Comparison of ENCODE assay signal across 19 cellular contexts in the genomic region with DNA sequence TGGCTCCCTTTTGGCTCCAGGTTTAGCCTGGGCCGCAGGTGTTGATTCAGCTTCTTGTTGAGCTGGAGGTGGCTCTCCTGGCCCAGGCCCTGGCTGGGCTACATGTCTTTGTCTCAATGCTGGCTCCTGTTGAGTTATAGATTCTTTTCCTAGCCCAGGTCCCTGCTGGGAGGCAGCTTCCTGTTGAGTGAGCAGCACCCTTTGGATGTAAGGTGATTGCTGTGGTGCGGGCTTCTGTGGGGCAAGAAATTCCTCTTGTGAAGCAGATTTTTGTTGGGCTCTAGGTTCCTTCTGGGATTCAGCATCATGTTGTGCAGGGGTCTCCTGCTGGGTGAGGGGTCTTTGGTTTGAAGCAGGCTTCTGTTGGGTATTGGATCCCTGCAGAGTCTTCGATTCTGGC. TPM values are rescaled to one million over a fixed set of nuclear protein-coding genes. Genes with fewer than 3 reads are reported as not detected.
DNase-seq lines count a peak whose midpoint lies in the region; ATAC-seq and TF ChIP-seq lines count a peak whose summit lies in the region.
"Had no signal": no experiment of that assay in that cellular context is flagged by ENCODE, and none has a peak within 500 bp of the region (broad histone marks: within the 10 kb centered on the region; RNA-seq: fewer than 3 reads in every experiment).

No MANE protein-coding gene starts in this region.

- H3K79me2 ChIP-seq in PC-9 (ENCODE audit: low read depth), result no peaks in the 10 kb centered on the region

- peaks cover 3 to 50% (median 28%) of the 10 kb centered on the region in 9 donors for H3K4me1 ChIP-seq in heart right ventricle
- H3K4me1 ChIP-seq in PC-9 (replicated peaks; ENCODE audit: insufficient read depth), result peaks cover 11% of the 10 kb centered on the region
- H3K4me1 ChIP-seq in subcutaneous abdominal adipose tissue (ENCODE audit: control insufficient read depth in 5 of 5, insufficient read depth in 5 of 5, low read length in 5 of 5), result peaks cover 10 to 63% (median 58%) of the 10 kb centered on the region in 5 donors

- H2AFZ ChIP-seq in PC-9, result no peak overlapping the region

- H3K36me3 ChIP-seq in heart right ventricle (no peaks in the 10 kb centered on the region), PC-9 (ENCODE audit: low read depth) (no peaks in the 10 kb centered on the region), subcutaneous abdominal adipose tissue (ENCODE audit: control insufficient read depth in 5 of 5, insufficient read depth in 5 of 5, low read length in 5 of 5) (no peaks in the 10 kb centered on the region)

- H3K27me3 ChIP-seq in heart right ventricle (peaks cover 0 to 16% (median 0%) of the 10 kb centered on the region in 7 donors), PC-9 (ENCODE audit: insufficient read depth, low read depth) (no peaks in the 10 kb centered on the region), subcutaneous abdominal adipose tissue (ENCODE audit: control insufficient read depth in 5 of 5, insufficient read depth in 4 of 5, low read length in 5 of 5) (peaks cover 0 to 3% (median 0%) of the 10 kb centered on the region in 5 donors)
- H3K27me3 ChIP-seq: SJSA1 had no signal

- H3K9me3 ChIP-seq in heart right ventricle (no peaks in the 10 kb centered on the region), PC-9 (ENCODE audit: insufficient read depth, low read depth) (no peaks in the 10 kb centered on the region), subcutaneous abdominal adipose tissue (ENCODE audit: control insufficient read depth in 5 of 5, low read length in 5 of 5) (no peaks in the 10 kb centered on the region)
- H3K9me3 ChIP-seq: SJSA1 had no signal

- POLR2A ChIA-PET in PC-9 (lab: Charles Lee; ENCODE audit: unreplicated experiment), result no interaction called here

- CTCF ChIA-PET in PC-9 (lab: Charles Lee), result no interaction called here

- no peaks in the 10 kb centered on the region for H3K9me2 ChIP-seq in PC-9 (ENCODE audit: insufficient read depth)

- H3F3A ChIP-seq in PC-9 (ENCODE audit: insufficient read depth, low read depth), result peaks cover 17% of the 10 kb centered on the region

- TSS peak; percentile 5 for BruUV-seq in PC-9 (replicated peaks; lab: Mats Ljungman, UMichigan)

- 81 to 86% methylated on average over 3 of the region's 3 CpGs for WGBS in heart right ventricle, 2 donors

- DNase-seq in heart right ventricle (no peak), Right ventricle myocardium inferior (ENCODE audit: missing footprints) (no peak), NCI-H146 (lab: John Stamatoyannopoulos, UW) (peak; percentile 85), PC-9 (no peak), NCI-H510A treated with DMSO at 0.1 percent for 48 hours (lab: John Stamatoyannopoulos, UW) (no peak), SKM-1 (lab: John Stamatoyannopoulos, UW; ENCODE audit: unreplicated experiment) (no peak), cerebellum (ENCODE audit: low spot score) (no peak)
- DNase-seq: NCI-H1417, NCI-H2029, NCI-H2227 treated with DMSO at 0.1 percent for 48 hours, NCI-H526 treated with DMSO at 0.1 percent for 48 hours, SW 1271 had no signal

- H3K27ac ChIP-seq in heart right ventricle (peak overlapping the region in 6 of 10 donors; percentile 4 to 44 (median 28)), PC-9 (no peak overlapping the region), subcutaneous abdominal adipose tissue (ENCODE audit: low read depth, low read length) (peak overlapping the region; percentile 70)
- H3K27ac ChIP-seq: RWPE1, SJSA1 had no signal

- H4K20me1 ChIP-seq in PC-9 (ENCODE audit: insufficient read depth), result no peaks in the 10 kb centered on the region

- TF ChIP-seq CTCF in heart right ventricle (IDR thresholded peaks at IDR 0.05), result no peak
- no peak for TF ChIP-seq CTCF in PC-9 (conservative IDR thresholded peaks at IDR 0.05)

- intact Hi-C loops in heart right ventricle (cut with DNase I) (no loop called here), Right ventricle myocardium inferior (cut with DNase I) (no loop called here), PC-9 (cut with micrococcal nuclease; ENCODE audit: unreplicated experiment) (no loop called here)

- no peak overlapping the region for H3K4me3 ChIP-seq in heart right ventricle
- H3K4me3 ChIP-seq in PC-9, result no peak overlapping the region
- H3K4me3 ChIP-seq in subcutaneous abdominal adipose tissue (ENCODE audit: low read depth in 1 of 5, low read length in 5 of 5), result peak overlapping the region in 4 of 5 donors; percentile 50 to 88 (median 78)
- H3K4me3 ChIP-seq: SJSA1 had no signal

- no peak overlapping the region for H3K4me2 ChIP-seq in PC-9

- H3K9ac ChIP-seq in subcutaneous abdominal adipose tissue (ENCODE audit: low read length in 5 of 5), result peak overlapping the region in 2 of 5 donors; percentile 47 to 75

- ATAC-seq in heart right ventricle, result no peak
- no peak for ATAC-seq in Right ventricle myocardium inferior

RNA-seq across cellular contexts. Expression of a gene that starts 0.5 kb away (rescaled TPM):
- total RNA-seq in heart right ventricle (100 to 1,000 TPM in 1 of 10 donors, 10 to 100 TPM in 9; 39.4 to 109 (median 53.8) TPM), Right ventricle myocardium inferior (67.7 TPM), PC-9 (2021) (10.7 and 12.7 TPM in 2 replicates), cerebellum (13.0 TPM)
- polyA plus RNA-seq in heart right ventricle, result 10 to 100 TPM; 60.6 to 80.7 TPM
- total RNA-seq: A172, HT1080 had no signal

RNA-seq across cellular contexts. Expression of a gene that starts 16.1 kb away (rescaled TPM):
- total RNA-seq in heart right ventricle, result not detected
- under 1 TPM in 1 of 2 donors, not detected in 1; 0.03 TPM for polyA plus RNA-seq in heart right ventricle
- total RNA-seq in Right ventricle myocardium inferior, result not detected
- 0.41 TPM in 1 of 2 replicates, not detected in the other for total RNA-seq in PC-9 (2021)
- not detected for total RNA-seq in cerebellum
- total RNA-seq: A172, HT1080, LHCN-M2, SJSA1 had no signal
- polyA plus RNA-seq: BJ had no signal

RNA-seq across cellular contexts. Expression of a gene that starts 36.5 kb away (rescaled TPM):
- 1 to 10 TPM in 1 of 10 donors, under 1 TPM in 4, not detected in 5; 0.51 to 1.3 (median 0.81) TPM for total RNA-seq in heart right ventricle
- polyA plus RNA-seq in heart right ventricle, result 1 to 10 TPM; 1.6 to 7.2 TPM
- total RNA-seq in Right ventricle myocardium inferior, result 0.87 TPM
- 4.9 and 7.8 TPM in 2 replicates for total RNA-seq in PC-9 (2021)
- total RNA-seq in cerebellum, result not detected
- total RNA-seq: HT1080, LHCN-M2, SJSA1 had no signal

Comparison
In these comparisons a context has a peak if more than half of its experiments do, and no peak if none do; other contexts are left out.
1. H3K4me3 ChIP-seq: peak in subcutaneous abdominal adipose tissue (4 of 5); none in heart right ventricle (0 of 10) and PC-9 (single experiment).